ENCODE assay signal across 8 cellular contexts in the genomic region with DNA sequence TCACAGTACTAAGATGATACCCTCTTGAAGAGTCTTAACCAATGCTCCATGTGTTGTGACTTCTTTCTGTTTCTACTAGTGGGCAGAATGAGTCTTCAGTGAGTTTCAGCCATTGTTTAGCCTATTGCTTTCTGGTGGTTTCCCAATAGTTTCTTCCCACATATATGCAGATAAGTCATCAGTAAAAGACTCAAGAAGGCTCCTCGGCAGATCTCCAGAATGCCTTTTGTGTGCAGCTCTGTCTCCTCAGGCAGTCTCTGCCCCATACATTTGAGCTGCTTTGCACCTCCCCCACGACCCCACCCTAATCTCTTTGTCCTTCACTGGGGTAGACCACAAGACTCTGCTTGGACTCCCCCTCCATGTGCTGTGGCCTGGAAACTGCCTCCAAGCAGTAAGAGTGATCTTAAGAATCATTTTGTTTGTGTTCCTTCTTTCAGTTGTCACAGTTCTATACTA.
A peak's percentile ranks its signal among the peaks of the same experiment; 100 is the strongest.
DNase-seq lines count a peak whose midpoint lies in the region; ATAC-seq and TF ChIP-seq lines count a peak whose summit lies in the region.

No MANE protein-coding gene starts in this region.

- no peak for TF ChIP-seq CTCF in GM12865 (IDR thresholded peaks at IDR 0.05; ENCODE audit: insufficient read depth, low read depth, low read length, missing control alignments)
- no peak for TF ChIP-seq CTCF in progenitor cell of endocrine pancreas (IDR thresholded peaks at IDR 0.05; ENCODE audit: unreplicated experiment)
- no peak for TF ChIP-seq CTCF in suprapubic skin (IDR thresholded peaks at IDR 0.05)

- no peak for TF ChIP-seq EP300 in suprapubic skin (IDR thresholded peaks at IDR 0.05)

- no peaks in the 10 kb centered on the region for H3K27me3 Mint-ChIP-seq in progenitor cell of endocrine pancreas

- intact Hi-C loops in posterior cingulate gyrus (cut with DNase I), result no loop called here

- no peak overlapping the region for H3K4me3 ChIP-seq in GM12865 (ENCODE audit: low read depth, low read length)
- no peak overlapping the region for H3K4me3 ChIP-seq in suprapubic skin

- TF ChIP-seq POLR2A in suprapubic skin (IDR thresholded peaks at IDR 0.05), result no peak

- H3K36me3 ChIP-seq in suprapubic skin, result no peaks in the 10 kb centered on the region

- H3K4me1 Mint-ChIP-seq in progenitor cell of endocrine pancreas (ENCODE audit: low read depth), result peaks cover 3% of the 10 kb centered on the region

- no peak overlapping the region for H3K27ac ChIP-seq in suprapubic skin

- H3K27ac Mint-ChIP-seq in activated naive CD4-positive, alpha-beta T cell treated with anti-CD3 and anti-CD28 coated beads, Interleukin-2, amount 50 U/mL, for 72 hours, result peak overlapping the region; percentile 82 to 90
- peak overlapping the region; percentile 56 for H3K27ac Mint-ChIP-seq in progenitor cell of endocrine pancreas

- H3K4me3 Mint-ChIP-seq in progenitor cell of endocrine pancreas (ENCODE audit: low read depth), result no peak overlapping the region

- no peaks in the 10 kb centered on the region for H3K9me3 ChIP-seq in suprapubic skin

- H3K27me3 ChIP-seq in suprapubic skin, result no peaks in the 10 kb centered on the region

- H3K36me3 Mint-ChIP-seq in activated naive CD4-positive, alpha-beta T cell treated with anti-CD3 and anti-CD28 coated beads, Interleukin-2, amount 50 U/mL, for 72 hours, result peaks cover 14 to 18% of the 10 kb centered on the region in 2 donors
- peaks cover 3% of the 10 kb centered on the region for H3K36me3 Mint-ChIP-seq in progenitor cell of endocrine pancreas (ENCODE audit: insufficient read depth)

- 53% methylated on average over 2 of the region's 2 CpGs for WGBS in suprapubic skin

- peaks cover 13 to 14% of the 10 kb centered on the region in 2 donors for H3K9me3 Mint-ChIP-seq in activated naive CD4-positive, alpha-beta T cell treated with anti-CD3 and anti-CD28 coated beads, Interleukin-2, amount 50 U/mL, for 72 hours
- peaks cover 4% of the 10 kb centered on the region for H3K9me3 Mint-ChIP-seq in progenitor cell of endocrine pancreas (ENCODE audit: low read depth)

- ATAC-seq in HG02981 (IDR thresholded peaks at IDR 0.05; ENCODE audit: unreplicated experiment), result peak; percentile 53
- peak; percentile 91 to 94 for ATAC-seq in activated naive CD4-positive, alpha-beta T cell treated with anti-CD3 and anti-CD28 coated beads, Interleukin-2, amount 50 U/mL, for 72 hours
- ATAC-seq in HG03565 (IDR thresholded peaks at IDR 0.05; ENCODE audit: unreplicated experiment), result no peak

- DNase-seq in GM12865 (ENCODE audit: low read depth), result peak; percentile 47
- DNase-seq in activated naive CD4-positive, alpha-beta T cell treated with anti-CD3 and anti-CD28 coated beads, Interleukin-2, amount 50 U/mL, for 72 hours (ENCODE audit: low spot score in 2 of 2), result peak in 1 of 2 donors; percentile 53
- DNase-seq in progenitor cell of endocrine pancreas (ENCODE audit: low spot score, unreplicated experiment), result no peak
- no peak for DNase-seq in cerebellar nuclear complex (lab: John Stamatoyannopoulos, UW)
- no peak for DNase-seq in posterior cingulate gyrus
- DNase-seq in suprapubic skin (ENCODE audit: low spot score in 2 of 2), result no peak

- peaks cover 3% of the 10 kb centered on the region for H3K4me1 ChIP-seq in suprapubic skin
